In genomic region chrX:71622347-71623104, GRCh38 we compare ENCODE assay signal across 8 cellular contexts. TPM values are rescaled to one million over a fixed set of nuclear protein-coding genes. Genes with fewer than 3 reads are reported as not detected.
DNase-seq lines count a peak whose midpoint lies in the region; ATAC-seq, FAIRE-seq and TF ChIP-seq lines count a peak whose summit lies in the region.

No MANE protein-coding gene starts in this region.

- no peak overlapping the region for H3K4me3 ChIP-seq in LNCaP clone FGC (ENCODE audit: low read depth, low read length)
- H3K4me3 ChIP-seq in HepG2 (replicated peaks in 1 of 3; ENCODE audit: insufficient read depth in 1 of 3, low read depth in 2 of 3, low read length in 3 of 3) = peak overlapping the region; percentile 21 to 46 (median 27); a peak in 4 of 6 replicates

- TF ChIP-seq EP300 in HepG2 (IDR thresholded peaks at IDR 0.05; ENCODE audit: low read depth in 2 of 2, low read length in 2 of 2) (no peak), HepG2 (CRISPR knock-in tag; IDR thresholded peaks at IDR 0.05; ENCODE audit: borderline replicate concordance) (no peak)

- H3K27ac ChIP-seq in HepG2 (ENCODE audit: extremely low read length, insufficient read depth, low read length) = peak overlapping the region; percentile 26

- H3K9me3 ChIP-seq in HepG2 (ENCODE audit: low read length) = no peaks in the 10 kb centered on the region

- POLR2A ChIA-PET in HepG2 (lab: Yijun Ruan, JAX) = interaction anchor here (0.8 to 1.0 kb wide), 3 partner anchors 10 to 504 kb away, joined by 3 read pairs; partner anchors contain the start of genes MED12 and TAF1

- no TSS peak for BruUV-seq in HepG2 (replicated peaks; lab: Mats Ljungman, UMichigan)

- H3K27me3 ChIP-seq in HepG2 (ENCODE audit: control insufficient read depth in 1 of 2, insufficient read depth in 2 of 2, low read length in 2 of 2) = no peaks in the 10 kb centered on the region

- no peaks in the 10 kb centered on the region for H3K79me2 ChIP-seq in HepG2 (ENCODE audit: insufficient read depth, low read length)

- H3K9ac ChIP-seq in HepG2 (ENCODE audit: insufficient read depth, low read depth, low read length) = peak overlapping the region; percentile 64

- H2AFZ ChIP-seq in HepG2 (ENCODE audit: low read length) = no peak overlapping the region

- no peaks in the 10 kb centered on the region for H3K36me3 ChIP-seq in HepG2 (replicated peaks in 1 of 2; ENCODE audit: control insufficient read depth in 1 of 2, insufficient read depth in 2 of 2, low read length in 2 of 2)

- CTCF ChIA-PET in HepG2 (lab: Yijun Ruan, JAX; ENCODE audit: low intra/inter-chr PET ratio, low total read pairs) = no interaction called here

- 100% methylated on average over 2 of the region's 15 CpGs for WGBS in HepG2 (ENCODE audit: low lambda C conversion rate)

- DNase-seq in EH (ENCODE audit: low read depth) (peak; percentile 68), LNCaP clone FGC (ENCODE audit: low read depth) (peak; percentile 69), cerebellar nuclear complex (lab: John Stamatoyannopoulos, UW) (peak; percentile 27 to 54), HepG2 (ENCODE audit: low spot score) (peak; percentile 58), KG1 (lab: John Stamatoyannopoulos, UW) (no peak)
- peak; percentile 46 to 53 for DNase-seq in activated CD4-positive, alpha-beta T cell treated with anti-CD3 and anti-CD28 coated beads for 4 hours
- peak in 2 of 3 donors; percentile 54 to 59 for DNase-seq in stimulated activated CD4-positive, alpha-beta T cell treated with anti-CD3 and anti-CD28 coated beads, TNF-alpha, amount 100 ng/mL, for 48 hours (ENCODE audit: low read depth in 3 of 3)

- peak; percentile 64 for FAIRE-seq in HepG2 (lab: Jason Lieb, UNC)

- in situ Hi-C loops in HepG2 (cut with HindIII; ENCODE audit: extremely low pct_ligation_motif_present, low pct_unique_long_range_greater_than_20kb) = no loop called here

- H4K20me1 ChIP-seq in HepG2 (ENCODE audit: insufficient read depth, low read length) = no peaks in the 10 kb centered on the region

- TF ChIP-seq POLR2A in HepG2 (IDR thresholded peaks at IDR 0.05; ENCODE audit: insufficient read depth in 1 of 2, low read depth in 2 of 2, low read length in 2 of 2) = no peak

- ATAC-seq in GM21619 (IDR thresholded peaks at IDR 0.05; ENCODE audit: unreplicated experiment) (peak; percentile 45), HepG2 (peak; percentile 94)

- no peak for TF ChIP-seq RAD21 in HepG2 (CRISPR knock-in tag; IDR thresholded peaks at IDR 0.05)

- H3K4me2 ChIP-seq in HepG2 (ENCODE audit: low read depth, low read length) = peak overlapping the region; percentile 65

- intact Hi-C loops in HepG2 (cut with micrococcal nuclease; ENCODE audit: unreplicated experiment) = no loop called here

- TF ChIP-seq CTCF in LNCaP clone FGC (IDR thresholded peaks at IDR 0.05; ENCODE audit: control insufficient read depth, extremely low read depth, insufficient read depth) (peak; percentile 12; the same call in 1 of the 2 replicates), HepG2 (CRISPR knock-in tag; IDR thresholded peaks at IDR 0.05) (peak; percentile 31; the same call in 1 of the 2 replicates)

- H3K4me1 ChIP-seq in HepG2 (ENCODE audit: insufficient read depth, low read length) = peaks cover 58% of the 10 kb centered on the region

TF ChIP-seq in HepG2, 621 proteins besides CTCF, POLR2A, EP300 and RAD21 (continues in another document):
- TF ChIP-seq SRSF4 (IDR thresholded peaks at IDR 0.05; ENCODE audit: low read depth, low read length, poor library complexity, severe bottlenecking) = no peak
- peak; percentile 14; the same call in 1 of the 2 replicates for TF ChIP-seq PHF8 (CRISPR knock-in tag; IDR thresholded peaks at IDR 0.05)
- no peak for TF ChIP-seq ZNF609 (CRISPR knock-in tag; IDR thresholded peaks at IDR 0.05; ENCODE audit: borderline replicate concordance)

RNA-seq across cellular contexts. Expression of gene CXCR3, which starts 4.2 kb away (rescaled TPM):
- 0.17 and 0.18 TPM in 2 replicates for total RNA-seq in HepG2 (2016; rRNA removed; fragmentation: Illumina TruSeq; extraction: Trizol)
- 0.18 and 0.20 TPM in 2 replicates for total RNA-seq in HepG2 (2016; cell fraction: cytosol; rRNA removed; fragmentation: Illumina TruSeq; extraction: Trizol; ENCODE audit: low read depth)
- 0.13 TPM in 1 of 2 replicates, not detected in the other for total RNA-seq in HepG2 (2016; cell fraction: insoluble cytoplasmic fraction; rRNA removed; fragmentation: Illumina TruSeq; extraction: Trizol)
- total RNA-seq in HepG2 (2016; cell fraction: membrane; rRNA removed; fragmentation: Illumina TruSeq; extraction: Trizol) = 0.10 and 0.15 TPM in 2 replicates
- 0.22 and 0.37 TPM in 2 replicates for total RNA-seq in HepG2 (2016; cell fraction: nucleus; rRNA removed; fragmentation: Illumina TruSeq; extraction: Trizol)
- not detected in 2 replicates for polyA plus RNA-seq in HepG2 (2011; rRNA removed)
- polyA plus RNA-seq in HepG2 (2011; cell fraction: cytosol; rRNA removed) = not detected in 2 replicates
- polyA plus RNA-seq in HepG2 (2011; cell fraction: nucleus; rRNA removed) = 0.07 TPM in 1 of 2 replicates, not detected in the other
- not detected in 2 replicates for polyA plus RNA-seq in HepG2 (2012)
- 0.08 and 0.09 TPM in 2 replicates for polyA plus RNA-seq in HepG2 (2016; cell fraction: cytosol; fragmentation: Illumina TruSeq; extraction: Trizol; ENCODE audit: low read depth)
- polyA plus RNA-seq in HepG2 (2016; cell fraction: insoluble cytoplasmic fraction; fragmentation: Illumina TruSeq; extraction: Trizol; ENCODE audit: low read depth) = 0.32 TPM in 1 of 2 replicates, not detected in the other
- polyA plus RNA-seq in HepG2 (2016; cell fraction: membrane; fragmentation: Illumina TruSeq; extraction: Trizol; ENCODE audit: low read depth) = 0.15 and 0.27 TPM in 2 replicates
- polyA plus RNA-seq in HepG2 (2016; cell fraction: nucleus; fragmentation: Illumina TruSeq; extraction: Trizol; ENCODE audit: insufficient read depth, low read depth) = 0.28 and 0.29 TPM in 2 replicates
- polyA minus RNA-seq in HepG2 (2011; rRNA and poly(A)+ RNA removed; ENCODE audit: low replicate concordance) = 0.30 TPM in 1 of 2 replicates, not detected in the other
- polyA minus RNA-seq in HepG2 (2011; cell fraction: cytosol; rRNA and poly(A)+ RNA removed) = not detected in 2 replicates
- polyA minus RNA-seq in HepG2 (2011; cell fraction: nucleus; rRNA and poly(A)+ RNA removed) = not detected in 2 replicates

RNA-seq across cellular contexts. Expression of gene GCNA, which starts 44.3 kb away (rescaled TPM):
- total RNA-seq in HepG2 (2016; rRNA removed; fragmentation: Illumina TruSeq; extraction: Trizol) = 0.17 and 0.66 TPM in 2 replicates
- total RNA-seq in HepG2 (2016; cell fraction: cytosol; rRNA removed; fragmentation: Illumina TruSeq; extraction: Trizol; ENCODE audit: low read depth) = 0.35 and 0.51 TPM in 2 replicates
- total RNA-seq in HepG2 (2016; cell fraction: insoluble cytoplasmic fraction; rRNA removed; fragmentation: Illumina TruSeq; extraction: Trizol) = 0.27 and 0.32 TPM in 2 replicates
- total RNA-seq in HepG2 (2016; cell fraction: membrane; rRNA removed; fragmentation: Illumina TruSeq; extraction: Trizol) = 0.38 and 0.43 TPM in 2 replicates
- total RNA-seq in HepG2 (2016; cell fraction: nucleus; rRNA removed; fragmentation: Illumina TruSeq; extraction: Trizol) = 0.62 and 0.69 TPM in 2 replicates
- polyA plus RNA-seq in HepG2 (2011; rRNA removed) = 0.38 and 0.44 TPM in 2 replicates
- 0.09 and 0.12 TPM in 2 replicates for polyA plus RNA-seq in HepG2 (2011; cell fraction: cytosol; rRNA removed)
- 1.7 and 2.0 TPM in 2 replicates for polyA plus RNA-seq in HepG2 (2011; cell fraction: nucleus; rRNA removed)
- polyA plus RNA-seq in HepG2 (2012) = 0.27 and 0.55 TPM in 2 replicates
- polyA plus RNA-seq in HepG2 (2016; cell fraction: cytosol; fragmentation: Illumina TruSeq; extraction: Trizol; ENCODE audit: low read depth) = 0.05 and 0.11 TPM in 2 replicates
- 0.17 and 0.27 TPM in 2 replicates for polyA plus RNA-seq in HepG2 (2016; cell fraction: insoluble cytoplasmic fraction; fragmentation: Illumina TruSeq; extraction: Trizol; ENCODE audit: low read depth)
- polyA plus RNA-seq in HepG2 (2016; cell fraction: membrane; fragmentation: Illumina TruSeq; extraction: Trizol; ENCODE audit: low read depth) = 0.17 and 0.20 TPM in 2 replicates
- 1.8 and 2.4 TPM in 2 replicates for polyA plus RNA-seq in HepG2 (2016; cell fraction: nucleus; fragmentation: Illumina TruSeq; extraction: Trizol; ENCODE audit: insufficient read depth, low read depth)
- 0.48 and 0.96 TPM in 2 replicates for polyA minus RNA-seq in HepG2 (2011; rRNA and poly(A)+ RNA removed; ENCODE audit: low replicate concordance)
- not detected in 2 replicates for polyA minus RNA-seq in HepG2 (2011; cell fraction: cytosol; rRNA and poly(A)+ RNA removed)
- 0.77 and 1.1 TPM in 2 replicates for polyA minus RNA-seq in HepG2 (2011; cell fraction: nucleus; rRNA and poly(A)+ RNA removed)
